Comparison of ENCODE assay signal across 8 cellular contexts in genomic region chr5:36301858-36302603, GRCh38. TPM values are rescaled to one million over a fixed set of nuclear protein-coding genes. Genes with fewer than 3 reads are reported as not detected.
DNase-seq lines count a peak whose midpoint lies in the region; ATAC-seq and TF ChIP-seq lines count a peak whose summit lies in the region.

TSS of gene RANBP3L (minus strand) at chr5:36301902. CDS start at chr5:36301416, 486 bp downstream.

- no peak within 1 kb of the TSS for H3K23ac ChIP-seq in neuronal stem cell (ENCODE audit: low read depth, low read length, poor library complexity)

- H3K4me2 ChIP-seq in neuronal stem cell (ENCODE audit: insufficient read depth, low read length, poor library complexity, severe bottlenecking), result no peak within 1 kb of the TSS

- no peak within 1 kb of the TSS for H3K9ac ChIP-seq in neuronal stem cell (ENCODE audit: low read depth, low read length, poor library complexity)

- peaks cover 15 to 71% (median 52%) of the 10 kb centered on the region in 4 donors for H3K4me1 ChIP-seq in esophagus muscularis mucosa
- peaks cover 2 to 3% of the 10 kb centered on the region in 2 donors for H3K4me1 ChIP-seq in neuronal stem cell (ENCODE audit: control insufficient read depth in 2 of 2, insufficient read depth in 1 of 2, low read depth in 1 of 2, low read length in 2 of 2)

- no peak within 1 kb of the TSS for H2AK5ac ChIP-seq in neuronal stem cell (ENCODE audit: low read depth, low read length)

- H3K79me1 ChIP-seq in neuronal stem cell (ENCODE audit: low read depth, low read length), result no peaks in the 10 kb centered on the region

- H2BK15ac ChIP-seq in neuronal stem cell (ENCODE audit: low read length), result no peak within 1 kb of the TSS

- no peak within 1 kb of the TSS for H3K4ac ChIP-seq in neuronal stem cell (ENCODE audit: low read length)

- WGBS in esophagus muscularis mucosa, result 16% methylated on average over 5 of the region's 5 CpGs
- WGBS in neuronal stem cell (ENCODE audit: extremely low coverage in 2 of 2, insufficient read length in 2 of 2, insufficient replicate concordance in 1 of 2), 2 donors, result no CpG with 5 or more reads among the region's 5 CpGs

- H3K36me3 ChIP-seq in esophagus muscularis mucosa (no peaks in the 10 kb centered on the region), neuronal stem cell (replicated peaks in 1 of 2; ENCODE audit: control insufficient read depth in 2 of 2, insufficient read depth in 2 of 2, low read length in 2 of 2) (no peaks in the 10 kb centered on the region)

- intact Hi-C loops in esophagus muscularis mucosa (cut with DNase I), result loop anchor here (10.0 kb wide), 1 partner anchor 57 kb away; the partner anchor contains the start of gene NADK2

- H3K27me3 ChIP-seq in esophagus muscularis mucosa (no peaks in the 10 kb centered on the region), neuronal stem cell (ENCODE audit: control insufficient read depth in 3 of 3, insufficient read depth in 3 of 3, low read depth in 1 of 3, low read length in 3 of 3) (peaks cover 0 to 10% (median 0%) of the 10 kb centered on the region in 3 experiments)

- no peak for TF ChIP-seq EP300 in esophagus muscularis mucosa (IDR thresholded peaks at IDR 0.05)

- TF ChIP-seq POLR2A in esophagus muscularis mucosa (IDR thresholded peaks at IDR 0.05; ENCODE audit: low read depth), result no peak

- H2BK12ac ChIP-seq in neuronal stem cell (ENCODE audit: low read length), result no peak within 1 kb of the TSS

- peak within 1 kb of the TSS; percentile 78 to 83 (median 81) for H3K27ac ChIP-seq in esophagus muscularis mucosa (replicated peaks in 1 of 4)
- no peak within 1 kb of the TSS for H3K27ac ChIP-seq in neuronal stem cell (replicated peaks; ENCODE audit: low read length)

- H3K9me3 ChIP-seq in esophagus muscularis mucosa (no peaks in the 10 kb centered on the region), neuronal stem cell (replicated peaks in 1 of 2; ENCODE audit: control insufficient read depth in 2 of 2, insufficient read depth in 1 of 2, low read depth in 1 of 2, low read length in 2 of 2) (no peaks in the 10 kb centered on the region)

- peak within 1 kb of the TSS; percentile 48 for H2AFZ ChIP-seq in neuronal stem cell (ENCODE audit: low read length)

- no peak within 1 kb of the TSS for H3K14ac ChIP-seq in neuronal stem cell (ENCODE audit: low read length)

- no peak within 1 kb of the TSS for H2BK5ac ChIP-seq in neuronal stem cell (ENCODE audit: low read length)

- no peak for TF ChIP-seq CTCF in esophagus muscularis mucosa (IDR thresholded peaks at IDR 0.05)

- ATAC-seq in GM19351 (IDR thresholded peaks at IDR 0.05; ENCODE audit: unreplicated experiment), result peak; percentile 65
- ATAC-seq in HG03521 (IDR thresholded peaks at IDR 0.05; ENCODE audit: unreplicated experiment), result no peak

- H3K18ac ChIP-seq in neuronal stem cell (ENCODE audit: low read length), result no peak within 1 kb of the TSS

- H2BK120ac ChIP-seq in neuronal stem cell (ENCODE audit: low read depth, low read length), result no peak within 1 kb of the TSS

- H4K91ac ChIP-seq in neuronal stem cell (ENCODE audit: low read depth, low read length, poor library complexity), result no peak within 1 kb of the TSS

- DNase-seq in NCI-H82 (lab: John Stamatoyannopoulos, UW) (peak; percentile 64), esophagus muscularis mucosa (ENCODE audit: extremely low spot score) (no peak), neuronal stem cell (ENCODE audit: low spot score) (peak; percentile 11), NCI-H146 (lab: John Stamatoyannopoulos, UW) (no peak), NCI-H128 (lab: John Stamatoyannopoulos, UW; ENCODE audit: unreplicated experiment) (no peak), midbrain (lab: John Stamatoyannopoulos, UW) (no peak)

- H4K8ac ChIP-seq in neuronal stem cell (ENCODE audit: low read depth, low read length), result no peak within 1 kb of the TSS

- H3K4me3 ChIP-seq in esophagus muscularis mucosa (peak within 1 kb of the TSS; percentile 34 to 58 (median 48)), neuronal stem cell (ENCODE audit: low read length in 2 of 2) (no peak within 1 kb of the TSS)

RNA-seq across cellular contexts. Expression of gene RANBP3L, which starts in this region (rescaled TPM):
- total RNA-seq in esophagus muscularis mucosa, result 10 to 100 TPM in 1 of 4 donors, 1 to 10 TPM in 3; 2.2 to 13.7 (median 3.1) TPM
- polyA plus RNA-seq in neuronal stem cell (2013, experiment 1 of 2), result not detected
- polyA plus RNA-seq in neuronal stem cell (2013, experiment 2 of 2), result not detected

Comparison
In these comparisons a context has a peak if more than half of its experiments do, and no peak if none do; other contexts are left out.
1. DNase-seq: peak in NCI-H82 (single experiment) and neuronal stem cell (single experiment); none in esophagus muscularis mucosa (single experiment), NCI-H146 (single experiment), NCI-H128 (single experiment) and midbrain (single experiment).
2. H3K4me3 ChIP-seq: peak in esophagus muscularis mucosa (4 of 4); none in neuronal stem cell (0 of 2).